Comparison of ENCODE assay signal across 2 cellular contexts in the genomic region with DNA sequence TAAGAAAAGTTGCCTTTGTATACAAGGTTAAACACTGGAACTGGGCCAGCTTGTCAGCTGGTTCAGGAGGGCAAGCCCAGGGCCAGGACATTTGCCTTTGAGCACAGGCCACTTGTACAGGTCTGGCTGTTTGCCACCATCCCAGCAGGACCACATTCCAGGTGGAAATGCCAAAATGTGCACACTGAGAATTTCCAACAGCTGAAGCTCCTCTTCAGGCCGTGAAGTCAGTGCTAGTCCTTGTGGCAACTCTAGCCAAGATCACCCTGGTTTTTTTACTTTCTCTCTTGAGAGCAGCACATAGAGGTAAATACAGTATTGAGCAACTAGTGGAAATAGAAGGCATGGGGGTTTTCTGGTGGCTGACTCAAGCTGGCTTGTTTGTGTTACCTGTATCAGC. TPM values are rescaled to one million over a fixed set of nuclear protein-coding genes. Genes with fewer than 3 reads are reported as not detected.
"Had no signal": no experiment of that assay in that cellular context is flagged by ENCODE, and none has a peak within 500 bp of the region (broad histone marks: within the 10 kb centered on the region; RNA-seq: fewer than 3 reads in every experiment).

No MANE protein-coding gene starts in this region.

RNA-seq across cellular contexts. Expression of a gene that starts 29.6 kb away (rescaled TPM):
- total RNA-seq: activated CD4-positive, alpha-beta memory T cell treated with anti-CD3 and anti-CD28 coated beads, Interleukin-2, amount 10 ng/mL, durations not matched to agents 7 days and 5 days; mononuclear cell had no signal
